Comparison of ENCODE assay signal across 9 cellular contexts in the genomic region with DNA sequence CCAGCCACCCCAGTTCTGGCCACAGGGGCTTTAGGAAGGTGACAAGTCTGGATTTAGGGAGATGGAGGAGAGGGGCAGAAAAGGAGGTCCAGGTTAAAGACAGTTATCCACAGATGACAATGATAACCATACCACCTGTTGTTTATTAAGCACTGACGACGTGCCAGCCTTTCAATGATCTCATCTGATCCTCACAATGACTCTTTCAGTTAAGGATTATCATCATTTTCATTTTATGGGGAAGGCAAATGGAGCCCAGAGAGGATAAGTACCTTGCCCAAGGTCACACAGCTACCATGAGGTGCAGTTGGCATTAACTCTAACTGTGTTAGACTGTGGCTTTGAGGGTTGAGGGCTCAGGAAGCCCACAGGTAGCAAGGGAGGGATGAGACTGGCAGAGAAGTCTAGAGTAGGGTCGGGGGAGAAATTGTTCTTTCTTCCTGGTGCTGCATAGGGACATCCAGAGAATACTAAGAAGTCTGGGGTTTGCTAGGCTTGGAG. TPM values are rescaled to one million over a fixed set of nuclear protein-coding genes. Genes with fewer than 3 reads are reported as not detected.
A peak's percentile ranks its signal among the peaks of the same experiment; 100 is the strongest.
DNase-seq lines count a peak whose midpoint lies in the region; ATAC-seq and TF ChIP-seq lines count a peak whose summit lies in the region.
"Had no signal": no experiment of that assay in that cellular context is flagged by ENCODE, and none has a peak within 500 bp of the region (broad histone marks: within the 10 kb centered on the region; RNA-seq: fewer than 3 reads in every experiment).

No MANE protein-coding gene starts in this region.

- H2AFZ ChIP-seq in MM.1S (ENCODE audit: low read length): no peak overlapping the region
- H2AFZ ChIP-seq in neural progenitor cell (replicated peaks): peak overlapping the region; percentile 94

- H3K27ac Mint-ChIP-seq in CD8-positive, alpha-beta T cell: peak overlapping the region; percentile 84
- peak overlapping the region; percentile 71 for H3K27ac Mint-ChIP-seq in dendritic cell treated with granulocyte-macrophage colony-stimulating factor and Interleukin-4, amounts not matched to agents 40 ng/mL and 50 ng/mL, for 4 days
- no peak overlapping the region for H3K27ac Mint-ChIP-seq in neural progenitor cell

- no peak for TF ChIP-seq CTCF in CD8-positive, alpha-beta T cell (IDR thresholded peaks at IDR 0.05)
- TF ChIP-seq CTCF in MM.1S (IDR thresholded peaks at IDR 0.05; ENCODE audit: low read length) (no peak), neural progenitor cell (IDR thresholded peaks at IDR 0.05) (no peak)

- H3K9me3 ChIP-seq in CD8-positive, alpha-beta T cell (ENCODE audit: low read length): no peaks in the 10 kb centered on the region
- no peaks in the 10 kb centered on the region for H3K9me3 ChIP-seq in MM.1S (replicated peaks; ENCODE audit: insufficient read depth, low read length)
- H3K9me3 ChIP-seq in neural progenitor cell (ENCODE audit: low read depth): no peaks in the 10 kb centered on the region

- no peak overlapping the region for H3K4me3 ChIP-seq in CD8-positive, alpha-beta T cell (ENCODE audit: low read depth, low read length)
- no peak overlapping the region for H3K4me3 ChIP-seq in MM.1S (ENCODE audit: low read length)
- no peak overlapping the region for H3K4me3 ChIP-seq in neural progenitor cell

- no peaks in the 10 kb centered on the region for H3K36me3 ChIP-seq in CD8-positive, alpha-beta T cell (ENCODE audit: insufficient read depth, low read length)
- H3K36me3 ChIP-seq in MM.1S (replicated peaks; ENCODE audit: insufficient read depth, low read length): no peaks in the 10 kb centered on the region
- no peaks in the 10 kb centered on the region for H3K36me3 ChIP-seq in neural progenitor cell

- peak; percentile 8 for ATAC-seq in CD8-positive, alpha-beta T cell
- ATAC-seq in GM21576 (IDR thresholded peaks at IDR 0.05; ENCODE audit: unreplicated experiment): no peak
- no peak for ATAC-seq in HG03045 (IDR thresholded peaks at IDR 0.05; ENCODE audit: unreplicated experiment)
- no peak for ATAC-seq in HG02973 (IDR thresholded peaks at IDR 0.05; ENCODE audit: unreplicated experiment)

- H3K4me1 Mint-ChIP-seq in CD8-positive, alpha-beta T cell (ENCODE audit: low read depth): peaks cover 19% of the 10 kb centered on the region
- H3K4me1 Mint-ChIP-seq in dendritic cell treated with granulocyte-macrophage colony-stimulating factor and Interleukin-4, amounts not matched to agents 40 ng/mL and 50 ng/mL, for 4 days (ENCODE audit: low read depth): peaks cover 19% of the 10 kb centered on the region
- H3K4me1 Mint-ChIP-seq in neural progenitor cell: peaks cover 4% of the 10 kb centered on the region

- peaks cover 19% of the 10 kb centered on the region for H3K4me1 ChIP-seq in CD8-positive, alpha-beta T cell (ENCODE audit: insufficient read depth, low read length)
- peaks cover 12% of the 10 kb centered on the region for H3K4me1 ChIP-seq in MM.1S (ENCODE audit: low read length)
- no peaks in the 10 kb centered on the region for H3K4me1 ChIP-seq in neural progenitor cell

- no peaks in the 10 kb centered on the region for H3K9me2 ChIP-seq in MM.1S (replicated peaks; ENCODE audit: insufficient read depth, low read length)

- H4K20me1 ChIP-seq in MM.1S (ENCODE audit: insufficient read depth, low read length) (no peaks in the 10 kb centered on the region), neural progenitor cell (ENCODE audit: low read depth) (no peaks in the 10 kb centered on the region)

- intact Hi-C loops in CD8-positive, alpha-beta T cell (cut with DNase I, micrococcal nuclease): no loop called here
- intact Hi-C loops in dendritic cell treated with granulocyte-macrophage colony-stimulating factor and Interleukin-4, amounts not matched to agents 40 ng/mL and 50 ng/mL, for 4 days (cut with micrococcal nuclease): no loop called here

- no peaks in the 10 kb centered on the region for H3K27me3 ChIP-seq in CD8-positive, alpha-beta T cell (ENCODE audit: insufficient read depth, low read length)
- H3K27me3 ChIP-seq in MM.1S (replicated peaks; ENCODE audit: insufficient read depth, low read length) (no peaks in the 10 kb centered on the region), neural progenitor cell (no peaks in the 10 kb centered on the region)

- H3K36me3 Mint-ChIP-seq in CD8-positive, alpha-beta T cell: no peaks in the 10 kb centered on the region
- H3K36me3 Mint-ChIP-seq in dendritic cell treated with granulocyte-macrophage colony-stimulating factor and Interleukin-4, amounts not matched to agents 40 ng/mL and 50 ng/mL, for 4 days (ENCODE audit: low read depth): no peaks in the 10 kb centered on the region
- no peaks in the 10 kb centered on the region for H3K36me3 Mint-ChIP-seq in neural progenitor cell

- CTCF ChIA-PET in CD8-positive, alpha-beta T cell (lab: Charles Lee): interaction anchor here (0.9 kb wide), 1 partner anchor 92 kb away, joined by 3 read pairs; a partner anchor contains a TSS

- no peak overlapping the region for H3K4me3 Mint-ChIP-seq in CD8-positive, alpha-beta T cell
- H3K4me3 Mint-ChIP-seq in dendritic cell treated with granulocyte-macrophage colony-stimulating factor and Interleukin-4, amounts not matched to agents 40 ng/mL and 50 ng/mL, for 4 days: no peak overlapping the region
- no peak overlapping the region for H3K4me3 Mint-ChIP-seq in neural progenitor cell

- H3K79me2 ChIP-seq in MM.1S (ENCODE audit: low read length) (no peaks in the 10 kb centered on the region), neural progenitor cell (ENCODE audit: low read depth) (no peaks in the 10 kb centered on the region)

- no peaks in the 10 kb centered on the region for H3K27me3 Mint-ChIP-seq in CD8-positive, alpha-beta T cell (ENCODE audit: low read depth)
- no peaks in the 10 kb centered on the region for H3K27me3 Mint-ChIP-seq in dendritic cell treated with granulocyte-macrophage colony-stimulating factor and Interleukin-4, amounts not matched to agents 40 ng/mL and 50 ng/mL, for 4 days
- H3K27me3 Mint-ChIP-seq in neural progenitor cell (ENCODE audit: insufficient read depth, low read depth): peaks cover 11% of the 10 kb centered on the region

- POLR2A ChIA-PET in CD8-positive, alpha-beta T cell (lab: Charles Lee): interaction anchor here (0.9 to 1.4 kb wide), 2 partner anchors 7 to 20 kb away, joined by 4 read pairs; no protein-coding TSS in a partner anchor

- DNase-seq in CD8-positive, alpha-beta T cell: no peak
- DNase-seq in MM.1S (no peak), neural progenitor cell (ENCODE audit: low spot score) (no peak), DMS 273 treated with DMSO at 0.1 percent for 48 hours (lab: John Stamatoyannopoulos, UW) (no peak)
- DNase-seq: NCI-H1048 had no signal

- H3K4me2 ChIP-seq in MM.1S (ENCODE audit: low read depth, low read length) (no peak overlapping the region), neural progenitor cell (no peak overlapping the region)

- H3K9me3 Mint-ChIP-seq in CD8-positive, alpha-beta T cell: no peaks in the 10 kb centered on the region
- H3K9me3 Mint-ChIP-seq in dendritic cell treated with granulocyte-macrophage colony-stimulating factor and Interleukin-4, amounts not matched to agents 40 ng/mL and 50 ng/mL, for 4 days: no peaks in the 10 kb centered on the region
- H3K9me3 Mint-ChIP-seq in neural progenitor cell: no peaks in the 10 kb centered on the region

- peak overlapping the region; percentile 6 for H3K27ac ChIP-seq in CD8-positive, alpha-beta T cell (ENCODE audit: low read depth, low read length)
- H3K27ac ChIP-seq in MM.1S (ENCODE audit: low read length) (peak overlapping the region; percentile 37; the same call in 1 of the 2 replicates), neural progenitor cell (no peak overlapping the region)

- H3K9ac ChIP-seq in MM.1S (ENCODE audit: low read length): no peak overlapping the region
- no peak overlapping the region for H3K9ac ChIP-seq in neural progenitor cell

- H3F3A ChIP-seq in MM.1S (ENCODE audit: insufficient read depth, low read length) (peaks cover 6% of the 10 kb centered on the region; the same call in 1 of the 2 replicates), neural progenitor cell (ENCODE audit: low read depth) (no peaks in the 10 kb centered on the region)

RNA-seq across cellular contexts. Expression of a gene that starts 21.5 kb away (rescaled TPM):
- 100 to 1,000 TPM; 126 to 133 TPM for total RNA-seq in CD8-positive, alpha-beta T cell
- 1.7 and 2.3 TPM in 2 replicates for total RNA-seq in neural progenitor cell (ENCODE audit: low replicate concordance)

Comparison
In these comparisons a context has a peak if more than half of its experiments do, and no peak if none do; other contexts are left out.
1. RNA of a gene that starts 21.5 kb away (total RNA-seq): 126 to 133 TPM in CD8-positive, alpha-beta T cell; 1.7 to 2.3 TPM in neural progenitor cell; every median in the first group is over 10 times any median in the second.